8 cellular contexts compared by ENCODE assay signal in the genomic region with DNA sequence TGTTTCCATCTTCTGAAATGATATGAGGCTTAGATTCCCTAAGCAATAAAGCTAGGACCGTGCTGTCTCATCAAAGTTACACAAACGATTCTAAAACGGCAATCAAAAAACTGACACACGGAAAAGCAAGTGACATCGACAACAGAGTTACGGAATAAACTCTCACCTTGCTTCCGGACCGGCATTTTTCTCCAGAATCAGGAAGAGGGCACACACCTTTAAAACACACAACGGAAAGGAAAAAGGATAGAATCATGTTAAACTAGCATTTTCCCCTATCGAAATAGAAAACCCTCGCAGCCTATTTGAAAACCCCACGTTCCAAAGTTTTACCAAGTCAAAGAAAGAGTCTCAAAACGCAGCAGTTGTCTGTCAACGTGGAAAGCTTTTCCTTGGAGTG. TPM values are rescaled to one million over a fixed set of nuclear protein-coding genes. Genes with fewer than 3 reads are reported as not detected.
A peak's percentile ranks its signal among the peaks of the same experiment; 100 is the strongest.
DNase-seq lines count a peak whose midpoint lies in the region; ATAC-seq and TF ChIP-seq lines count a peak whose summit lies in the region.

No MANE protein-coding gene starts in this region.

- peak overlapping the region; percentile 90 for H3K27ac ChIP-seq in RWPE2 (ENCODE audit: poor library complexity, severe bottlenecking)
- H3K27ac ChIP-seq in esophagus squamous epithelium: peak overlapping the region; percentile 93 to 97 (median 95)
- peak overlapping the region; percentile 91 to 92 for H3K27ac ChIP-seq in prostate gland

- WGBS in esophagus squamous epithelium, 2 donors: 0 to 1% methylated on average over 14 of the region's 14 CpGs
- WGBS in prostate gland: under 1% methylated on average over 14 of the region's 14 CpGs

- H3K9me3 ChIP-seq in RWPE2 (ENCODE audit: severe bottlenecking) (no peaks in the 10 kb centered on the region), esophagus squamous epithelium (no peaks in the 10 kb centered on the region), prostate gland (no peaks in the 10 kb centered on the region)

- ATAC-seq in RWPE2 (ENCODE audit: low read depth) (no peak), GM18909 (IDR thresholded peaks at IDR 0.05; ENCODE audit: poor library complexity, unreplicated experiment) (no peak)

- H3K4me3 ChIP-seq in RWPE2 (ENCODE audit: severe bottlenecking): peak overlapping the region; percentile 71
- peak overlapping the region; percentile 75 to 96 (median 80) for H3K4me3 ChIP-seq in esophagus squamous epithelium
- peak overlapping the region; percentile 76 to 97 for H3K4me3 ChIP-seq in prostate gland

- no peak for TF ChIP-seq POLR2A in esophagus squamous epithelium (IDR thresholded peaks at IDR 0.05)
- no peak for TF ChIP-seq POLR2A in prostate gland (IDR thresholded peaks at IDR 0.05)

- DNase-seq in NCI-H2227 (lab: John Stamatoyannopoulos, UW; ENCODE audit: unreplicated experiment) (peak; percentile 22), NCI-H2227 treated with DMSO at 0.1 percent for 48 hours (lab: John Stamatoyannopoulos, UW) (no peak), RWPE2 (ENCODE audit: low spot score) (no peak), esophagus squamous epithelium (lab: John Stamatoyannopoulos, UW) (no peak), prostate gland (ENCODE audit: low spot score) (peak; percentile 7), islet precursor cell (no peak), NCI-H1436 (lab: John Stamatoyannopoulos, UW) (no peak)

- TF ChIP-seq CTCF in RWPE2 (IDR thresholded peaks at IDR 0.05; ENCODE audit: poor library complexity, severe bottlenecking) (no peak), esophagus squamous epithelium (IDR thresholded peaks at IDR 0.05) (no peak), prostate gland (IDR thresholded peaks at IDR 0.05) (no peak)

- intact Hi-C loops in esophagus squamous epithelium (cut with DNase I) (no loop called here), prostate gland (cut with DNase I) (loop anchor here (5.0 to 10.0 kb wide), 3 partner anchors 55 to 260 kb away; partner anchors contain the start of gene BDH1)

- H3K36me3 ChIP-seq in RWPE2 (ENCODE audit: low read depth) (peaks cover 45% of the 10 kb centered on the region), esophagus squamous epithelium (peaks cover 0 to 24% (median 0%) of the 10 kb centered on the region in 3 donors), prostate gland (no peaks in the 10 kb centered on the region)

- H3K27me3 ChIP-seq in RWPE2 (ENCODE audit: insufficient read depth, poor library complexity, severe bottlenecking) (no peaks in the 10 kb centered on the region), esophagus squamous epithelium (no peaks in the 10 kb centered on the region), prostate gland (replicated peaks; ENCODE audit: insufficient read depth) (no peaks in the 10 kb centered on the region)

- H3K4me1 ChIP-seq in RWPE2 (ENCODE audit: insufficient read depth, poor library complexity, severe bottlenecking) (peaks cover 41% of the 10 kb centered on the region), esophagus squamous epithelium (peaks cover 6 to 67% (median 10%) of the 10 kb centered on the region in 3 donors), prostate gland (replicated peaks) (no peaks in the 10 kb centered on the region)

RNA-seq across cellular contexts. Expression of gene DLG1, which starts 1.4 kb away (rescaled TPM):
- total RNA-seq in esophagus squamous epithelium (100 to 1,000 TPM; 103 to 150 (median 122) TPM), prostate gland (10 to 100 TPM; 59.0 to 98.2 TPM)

Comparison
In these comparisons a context has a peak if more than half of its experiments do, and no peak if none do; other contexts are left out.
1. DNase-seq: peak in NCI-H2227 (single experiment) and prostate gland (single experiment); none in NCI-H2227 treated with DMSO at 0.1 percent for 48 hours (single experiment), RWPE2 (single experiment), esophagus squamous epithelium (single experiment), islet precursor cell (single experiment) and NCI-H1436 (single experiment).
2. Peak in every context shown above with its lines, with median percentiles within 50 percentile points of each other: H3K27ac ChIP-seq and H3K4me3 ChIP-seq.